ENCODE assay signal across 15 cellular contexts in genomic region chr6:11276228-11276627, GRCh38. TPM values are rescaled to one million over a fixed set of nuclear protein-coding genes. Genes with fewer than 3 reads are reported as not detected.
DNase-seq lines count a peak whose midpoint lies in the region; ATAC-seq and TF ChIP-seq lines count a peak whose summit lies in the region.
"Had no signal": no experiment of that assay in that cellular context is flagged by ENCODE, and none has a peak within 500 bp of the region (broad histone marks: within the 10 kb centered on the region; RNA-seq: fewer than 3 reads in every experiment).

No MANE protein-coding gene starts in this region.

- H2BK120ac ChIP-seq in IMR-90 (ENCODE audit: low read depth, low read length) (peak overlapping the region; percentile 98), trophoblast cell (ENCODE audit: insufficient read depth, low read length, poor library complexity) (no peak overlapping the region)

- H2BK5ac ChIP-seq in IMR-90 (ENCODE audit: low read depth, low read length, poor library complexity, severe bottlenecking) (peak overlapping the region; percentile 57), trophoblast cell (ENCODE audit: low read depth, low read length, poor library complexity) (peak overlapping the region; percentile 26)

- H3K9ac ChIP-seq in IMR-90 (ENCODE audit: low read depth, low read length) (no peak overlapping the region), endodermal cell (ENCODE audit: extremely low read depth, low read length, poor library complexity, severe bottlenecking) (no peak overlapping the region), trophoblast cell (ENCODE audit: low read length) (no peak overlapping the region)

- no peaks in the 10 kb centered on the region for H3K36me3 ChIP-seq in IMR-90 (ENCODE audit: control insufficient read depth, insufficient read depth, low read length)
- H3K36me3 ChIP-seq in endodermal cell (ENCODE audit: control insufficient read depth, insufficient read depth, low read length) = no peaks in the 10 kb centered on the region
- no peaks in the 10 kb centered on the region for H3K36me3 ChIP-seq in trophoblast cell (ENCODE audit: control insufficient read depth in 1 of 2, insufficient read depth in 2 of 2, low read length in 2 of 2)
- H3K36me3 ChIP-seq: ovary, Peyer's patch had no signal

- peak overlapping the region; percentile 3 to 83; a peak in 2 of 4 replicates for H4K8ac ChIP-seq in IMR-90 (ENCODE audit: low read depth in 2 of 2, low read length in 2 of 2)
- no peak overlapping the region for H4K8ac ChIP-seq in trophoblast cell (ENCODE audit: low read depth, low read length)

- H3K27me3 ChIP-seq in IMR-90 (ENCODE audit: control insufficient read depth, insufficient read depth, low read length) = no peaks in the 10 kb centered on the region
- no peaks in the 10 kb centered on the region for H3K27me3 ChIP-seq in endodermal cell (ENCODE audit: control insufficient read depth, insufficient read depth, low read length, poor library complexity, severe bottlenecking)
- no peaks in the 10 kb centered on the region for H3K27me3 ChIP-seq in trophoblast cell (ENCODE audit: insufficient read depth, low read length)
- H3K27me3 ChIP-seq: ovary, Peyer's patch had no signal

- CTCF ChIA-PET in activated CD4-positive, alpha-beta T cell treated with anti-CD3 and anti-CD28 coated beads for 36 hours (lab: Charles Lee) = interaction anchor here (1.1 to 1.4 kb wide), 2 partner anchors 42 to 105 kb away, joined by 4 to 6 read pairs; no protein-coding TSS in a partner anchor
- CTCF ChIA-PET in IMR-90 (lab: Yijun Ruan, JAX) = interaction anchor here (1.0 kb wide), 1 partner anchor 220 kb away, joined by 3 read pairs; no protein-coding TSS in a partner anchor

- H3K4me1 Mint-ChIP-seq in activated CD4-positive, alpha-beta T cell treated with anti-CD3 and anti-CD28 coated beads for 36 hours = peaks cover 46% of the 10 kb centered on the region
- H3K4me1 Mint-ChIP-seq in endodermal cell = peaks cover 65% of the 10 kb centered on the region

- peaks cover 2% of the 10 kb centered on the region for H3K9me3 Mint-ChIP-seq in activated CD4-positive, alpha-beta T cell treated with anti-CD3 and anti-CD28 coated beads for 36 hours (ENCODE audit: low read depth)
- H3K9me3 Mint-ChIP-seq in endodermal cell = no peaks in the 10 kb centered on the region
- H3K9me3 Mint-ChIP-seq: activated naive CD4-positive, alpha-beta T cell treated with anti-CD3 and anti-CD28 coated beads, Interleukin-2, amount 50 U/mL, for 72 hours had no signal

- peak overlapping the region; percentile 84 for H3K14ac ChIP-seq in IMR-90 (replicated peaks; ENCODE audit: low read depth, low read length)
- no peak overlapping the region for H3K14ac ChIP-seq in trophoblast cell (ENCODE audit: low read length)

- H2BK12ac ChIP-seq in trophoblast cell (ENCODE audit: low read length) = peak overlapping the region; percentile 67

- no peak overlapping the region for H3K27ac ChIP-seq in IMR-90 (ENCODE audit: insufficient read depth, low read length)
- H3K27ac ChIP-seq in endodermal cell (ENCODE audit: low read depth, low read length) = no peak overlapping the region
- no peak overlapping the region for H3K27ac ChIP-seq in trophoblast cell (ENCODE audit: low read depth, low read length)
- H3K27ac ChIP-seq: ovary had no signal

- no peak overlapping the region for H3K23ac ChIP-seq in IMR-90 (ENCODE audit: low read depth, low read length)
- no peak overlapping the region for H3K23ac ChIP-seq in trophoblast cell (ENCODE audit: low read length)

- peaks cover 38% of the 10 kb centered on the region for H3K9me1 ChIP-seq in IMR-90 (ENCODE audit: insufficient read depth, low read length)

- H3K4me3 ChIP-seq in IMR-90 (ENCODE audit: insufficient read depth, low read depth, low read length) = no peak overlapping the region
- no peak overlapping the region for H3K4me3 ChIP-seq in endodermal cell (ENCODE audit: low read length)
- no peak overlapping the region for H3K4me3 ChIP-seq in trophoblast cell (ENCODE audit: low read depth, low read length)
- H3K4me3 ChIP-seq: ovary, Peyer's patch, skin epidermis had no signal

- H2AFZ ChIP-seq in IMR-90 (replicated peaks; ENCODE audit: low read length, poor library complexity) (no peak overlapping the region), trophoblast cell (ENCODE audit: insufficient read depth, low read length, poor library complexity) (no peak overlapping the region)

- no peak for DNase-seq in activated CD4-positive, alpha-beta T cell treated with anti-CD3 and anti-CD28 coated beads for 36 hours
- DNase-seq in activated CD4-positive, alpha-beta T cell treated with anti-CD3 and anti-CD28 coated beads for 48 hours = no peak
- no peak for DNase-seq in IMR-90
- DNase-seq in endodermal cell = no peak
- DNase-seq in trophoblast cell = no peak
- no peak for DNase-seq in activated gamma-delta T cell treated with Interleukin-2 at 50 U/mL for 16 hours
- no peak for DNase-seq in NCI-H82 treated with DMSO at 0.1 percent for 48 hours (lab: John Stamatoyannopoulos, UW; ENCODE audit: unreplicated experiment)
- DNase-seq: islet precursor cell, Karpas-422, midbrain, ovary had no signal

- H2AK5ac ChIP-seq in IMR-90 (ENCODE audit: low read depth, low read length) (peak overlapping the region; percentile 86), trophoblast cell (ENCODE audit: low read length) (no peak overlapping the region)

- BruUV-seq in IMR-90 (replicated peaks; lab: Mats Ljungman, UMichigan) = no TSS peak

- H3K9me3 ChIP-seq in IMR-90 (ENCODE audit: control insufficient read depth, insufficient read depth, low read length) (no peaks in the 10 kb centered on the region), endodermal cell (ENCODE audit: control insufficient read depth, low read length) (no peaks in the 10 kb centered on the region), trophoblast cell (ENCODE audit: insufficient read depth, low read depth, low read length) (no peaks in the 10 kb centered on the region)
- H3K9me3 ChIP-seq: ovary, Peyer's patch had no signal

- H2AK9ac ChIP-seq in IMR-90 (replicated peaks; ENCODE audit: low read depth, low read length, poor library complexity) = no peak overlapping the region

- TF ChIP-seq CTCF in IMR-90 (conservative IDR thresholded peaks at IDR 0.05; ENCODE audit: low read depth, low read length) (no peak), endodermal cell (conservative IDR thresholded peaks at IDR 0.05) (no peak)

- H3K79me1 ChIP-seq in IMR-90 (ENCODE audit: low read depth in 1 of 2, low read length in 2 of 2) = no peaks in the 10 kb centered on the region; a peak in 1 of 4 replicates
- H3K79me1 ChIP-seq in trophoblast cell (ENCODE audit: low read length) = peaks cover 29% of the 10 kb centered on the region

- H3K27me3 Mint-ChIP-seq in activated CD4-positive, alpha-beta T cell treated with anti-CD3 and anti-CD28 coated beads for 36 hours = no peaks in the 10 kb centered on the region
- H3K27me3 Mint-ChIP-seq in endodermal cell (ENCODE audit: insufficient read depth) = no peaks in the 10 kb centered on the region

- H4K91ac ChIP-seq in IMR-90 (ENCODE audit: insufficient read depth, low read depth, low read length) (peak overlapping the region; percentile 71; the same call in 1 of the 2 replicates), trophoblast cell (ENCODE audit: low read depth, low read length) (peak overlapping the region; percentile 8)

- peak overlapping the region; percentile 54; the same call in 2 of the 3 replicates for H2BK15ac ChIP-seq in IMR-90 (ENCODE audit: low read depth, low read length)

- H3K36me3 Mint-ChIP-seq in activated CD4-positive, alpha-beta T cell treated with anti-CD3 and anti-CD28 coated beads for 36 hours (ENCODE audit: low read depth) = peaks cover 26% of the 10 kb centered on the region
- H3K36me3 Mint-ChIP-seq in endodermal cell (ENCODE audit: low read depth) = no peaks in the 10 kb centered on the region

- H3K4me3 Mint-ChIP-seq in activated CD4-positive, alpha-beta T cell treated with anti-CD3 and anti-CD28 coated beads for 36 hours = no peak overlapping the region
- H3K4me3 Mint-ChIP-seq in endodermal cell = no peak overlapping the region

- H4K20me1 ChIP-seq in IMR-90 (ENCODE audit: insufficient read depth, low read length) = no peaks in the 10 kb centered on the region

- ATAC-seq in activated CD4-positive, alpha-beta T cell treated with anti-CD3 and anti-CD28 coated beads for 36 hours = no peak
- ATAC-seq in IMR-90 (ENCODE audit: low read depth) = no peak
- no peak for ATAC-seq in GM19397 (IDR thresholded peaks at IDR 0.05; ENCODE audit: unreplicated experiment)

- no peak overlapping the region for H3K4me2 ChIP-seq in IMR-90 (ENCODE audit: low read depth, low read length)
- no peak overlapping the region for H3K4me2 ChIP-seq in trophoblast cell (ENCODE audit: low read length)

- TF ChIP-seq POLR2A in IMR-90 (IDR thresholded peaks at IDR 0.05; ENCODE audit: low read depth, low read length) = no peak

- H3K27ac Mint-ChIP-seq in activated CD4-positive, alpha-beta T cell treated with anti-CD3 and anti-CD28 coated beads for 36 hours = peak overlapping the region; percentile 34
- H3K27ac Mint-ChIP-seq in endodermal cell = peak overlapping the region; percentile 31

- no CpG with 5 or more reads among the region's 8 CpGs for WGBS in IMR-90 (ENCODE audit: extremely low coverage in 2 of 2, insufficient read length in 1 of 2), 2 experiments
- 92% methylated on average over 8 of the region's 8 CpGs; no CpG with 5 or more reads in 1 of the 2 experiments for WGBS in endodermal cell (ENCODE audit: insufficient coverage in 1 of 2, insufficient read length in 1 of 2), 2 experiments
- no CpG with 5 or more reads among the region's 8 CpGs for WGBS in trophoblast cell (ENCODE audit: extremely low coverage, insufficient coverage, insufficient read length)

- in situ Hi-C loops in IMR-90 (cut with MboI; ENCODE audit: low sequenced_read_pairs) = no loop called here

- H4K5ac ChIP-seq in IMR-90 (ENCODE audit: low read depth, low read length) = no peak overlapping the region

- intact Hi-C loops in activated CD4-positive, alpha-beta T cell treated with anti-CD3 and anti-CD28 coated beads for 36 hours (cut with DNase I, micrococcal nuclease) = loop anchor here (2.0 to 5.0 kb wide), 5 partner anchors 41 to 136 kb away; partner anchors contain the start of gene NEDD9 (in 2 of the 2)
- intact Hi-C loops in IMR-90 (cut with micrococcal nuclease) = no loop called here

- H3K79me2 ChIP-seq in trophoblast cell (ENCODE audit: control insufficient read depth, insufficient read depth, low read length, poor library complexity) = peaks cover 7% of the 10 kb centered on the region

- no peak for TF ChIP-seq RAD21 in IMR-90 (IDR thresholded peaks at IDR 0.05; ENCODE audit: low read length)

- H3K56ac ChIP-seq in IMR-90 (ENCODE audit: extremely low read depth, insufficient read depth, low read length) = no peak overlapping the region

- H3K4me1 ChIP-seq in IMR-90 (ENCODE audit: control insufficient read depth, insufficient read depth, low read length) = peaks cover 30% of the 10 kb centered on the region
- H3K4me1 ChIP-seq in endodermal cell (ENCODE audit: control insufficient read depth, insufficient read depth, low read length) = peaks cover 15% of the 10 kb centered on the region
- H3K4me1 ChIP-seq in trophoblast cell (ENCODE audit: control insufficient read depth in 1 of 2, insufficient read depth in 2 of 2, low read length in 2 of 2) = peaks cover 21 to 24% of the 10 kb centered on the region in 2 experiments

- H3K4ac ChIP-seq in IMR-90 (ENCODE audit: low read depth, low read length) (peak overlapping the region; percentile 88), trophoblast cell (ENCODE audit: low read depth, low read length) (no peak overlapping the region)

- peak overlapping the region; percentile 94 for H2BK20ac ChIP-seq in IMR-90 (ENCODE audit: low read depth, low read length)

- dilution Hi-C loops in IMR-90 (cut with HindIII; ENCODE audit: low sequenced_read_pairs, unreplicated experiment) = no loop called here

- POLR2A ChIA-PET in activated CD4-positive, alpha-beta T cell treated with anti-CD3 and anti-CD28 coated beads for 36 hours (lab: Charles Lee) = no interaction called here
- POLR2A ChIA-PET in IMR-90 (lab: Charles Lee; ENCODE audit: unreplicated experiment) = no interaction called here

- no peak overlapping the region; the same call in 1 of the 2 replicates for H3K18ac ChIP-seq in IMR-90 (ENCODE audit: low read depth, low read length)
- H3K18ac ChIP-seq in trophoblast cell (ENCODE audit: low read length) = no peak overlapping the region

- H4K12ac ChIP-seq in trophoblast cell (ENCODE audit: low read depth, low read length) = no peak overlapping the region

RNA-seq across cellular contexts. Expression of gene NEDD9, which starts 43.8 kb away (rescaled TPM):
- total RNA-seq in activated CD4-positive, alpha-beta T cell treated with anti-CD3 and anti-CD28 coated beads for 36 hours = 10 to 100 TPM; 23.6 to 27.3 TPM
- total RNA-seq in IMR-90 (2012; rRNA removed) (16.5 and 16.7 TPM in 2 replicates), endodermal cell (1 to 10 TPM; 1.7 to 7.4 TPM)
- 7.6 and 8.2 TPM in 2 replicates for polyA plus RNA-seq in IMR-90 (2012; rRNA removed)
- polyA plus RNA-seq in IMR-90 (2012; cell fraction: cytosol; rRNA removed) = 5.4 and 7.2 TPM in 2 replicates
- 9.9 and 17.1 TPM in 2 replicates for polyA plus RNA-seq in IMR-90 (2012; cell fraction: nucleus; rRNA removed; ENCODE audit: low replicate concordance)
- polyA plus RNA-seq in endodermal cell (2013, experiment 1 of 2) = 24.6 TPM
- polyA plus RNA-seq in endodermal cell (2013, experiment 2 of 2) = 26.5 TPM
- 46.4 and 47.9 TPM in 2 replicates for polyA plus RNA-seq in trophoblast cell (2013)
